Comparison of ENCODE assay signal across 9 cellular contexts in the genomic region with DNA sequence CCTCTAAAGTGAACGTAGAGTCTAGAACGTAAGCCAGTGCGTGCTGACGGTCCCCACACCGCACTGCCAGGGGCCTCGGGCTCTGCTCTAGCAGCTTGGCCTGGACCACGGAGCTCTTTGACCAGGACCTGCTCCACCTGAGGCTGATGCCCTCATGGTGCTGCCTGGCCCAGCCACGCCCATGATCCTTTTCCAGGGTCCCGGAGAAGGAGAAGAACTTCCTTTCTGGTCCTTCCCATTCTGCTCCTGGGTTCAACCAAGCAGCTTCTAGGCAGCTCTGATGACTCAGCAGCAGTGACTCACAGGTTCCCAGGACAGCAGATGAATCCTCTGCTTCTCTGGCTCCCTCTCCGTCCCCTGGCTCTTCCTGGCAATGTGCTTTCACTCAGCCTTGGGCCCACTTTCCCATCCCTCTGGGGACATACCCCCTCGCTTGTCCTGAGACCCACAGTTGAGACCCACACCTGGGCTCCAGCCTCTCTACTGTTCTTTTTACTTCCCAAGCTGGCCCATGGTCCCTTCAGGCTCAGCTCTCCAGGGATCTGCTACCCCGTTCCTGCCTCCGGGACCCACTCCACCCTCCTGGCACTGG.
DNase-seq lines count a peak whose midpoint lies in the region; ATAC-seq and TF ChIP-seq lines count a peak whose summit lies in the region.
"Had no signal": no experiment of that assay in that cellular context is flagged by ENCODE, and none has a peak within 500 bp of the region (broad histone marks: within the 10 kb centered on the region; RNA-seq: fewer than 3 reads in every experiment).

No MANE protein-coding gene starts in this region.

- CTCF ChIA-PET in HEK293 (lab: Yijun Ruan, JAX) = interaction anchor here (0.7 to 1.7 kb wide), 3 partner anchors 9 to 121 kb away, joined by 3 to 5 read pairs (median 5); no protein-coding TSS in a partner anchor

- POLR2A ChIA-PET in HEK293 (lab: Yijun Ruan, JAX) = no interaction called here

- H3K36me3 Mint-ChIP-seq in effector memory CD8-positive, alpha-beta T cell (ENCODE audit: insufficient read depth) = no peaks in the 10 kb centered on the region

- ATAC-seq in GM18511 (IDR thresholded peaks at IDR 0.05; ENCODE audit: unreplicated experiment) = no peak
- ATAC-seq in GM21515 (IDR thresholded peaks at IDR 0.05; ENCODE audit: unreplicated experiment) = no peak
- ATAC-seq in effector memory CD8-positive, alpha-beta T cell (replicated peaks) = no peak

- intact Hi-C loops in spleen (cut with DNase I; ENCODE audit: low total_unique reads) = no loop called here

- no peaks in the 10 kb centered on the region for H3K36me3 ChIP-seq in HEK293 (ENCODE audit: control insufficient read depth in 2 of 2, insufficient read depth in 1 of 2, low read length in 2 of 2)
- no peaks in the 10 kb centered on the region for H3K36me3 ChIP-seq in cardiac muscle cell
- H3K36me3 ChIP-seq in spleen = no peaks in the 10 kb centered on the region

- TF ChIP-seq CTCF in HEK293 (tag by site-specific recombination; IDR thresholded peaks at IDR 0.05) = no peak
- peak; percentile 4 for TF ChIP-seq CTCF in cardiac muscle cell (IDR thresholded peaks at IDR 0.05; ENCODE audit: low read depth, low read length)
- no peak for TF ChIP-seq CTCF in spleen (IDR thresholded peaks at IDR 0.05 in 8 of 11, conservative IDR thresholded peaks at IDR 0.05 in 3 of 11)

- H3K27ac ChIP-seq in HEK293 (ENCODE audit: extremely low read depth, low read depth, low read length) (no peak overlapping the region), cardiac muscle cell (no peak overlapping the region), spleen (peak overlapping the region in 5 of 8 donors; percentile 4 to 92 (median 89))
- H3K27ac ChIP-seq: parathyroid adenoma had no signal

- no peaks in the 10 kb centered on the region for H3K9me3 Mint-ChIP-seq in effector memory CD8-positive, alpha-beta T cell

- H3K4me3 ChIP-seq in HEK293 (ENCODE audit: low read depth, low read length) = no peak overlapping the region
- no peak overlapping the region for H3K4me3 ChIP-seq in cardiac muscle cell
- H3K4me3 ChIP-seq in spleen = no peak overlapping the region

- peaks cover 11 to 15% of the 10 kb centered on the region in 2 donors for H3K4me1 Mint-ChIP-seq in effector memory CD8-positive, alpha-beta T cell (ENCODE audit: low read depth in 2 of 2)

- H3K9me3 ChIP-seq in HEK293 (ENCODE audit: control insufficient read depth, insufficient read depth, low read depth, low read length) = no peaks in the 10 kb centered on the region
- H3K9me3 ChIP-seq in cardiac muscle cell (ENCODE audit: low read depth) = no peaks in the 10 kb centered on the region
- no peaks in the 10 kb centered on the region for H3K9me3 ChIP-seq in spleen

- H3K4me3 Mint-ChIP-seq in effector memory CD8-positive, alpha-beta T cell = no peak overlapping the region

- H3K27ac Mint-ChIP-seq in effector memory CD8-positive, alpha-beta T cell = no peak overlapping the region

- H3K4me1 ChIP-seq in HEK293 (ENCODE audit: control insufficient read depth, insufficient read depth, low read length) (no peaks in the 10 kb centered on the region), cardiac muscle cell (ENCODE audit: low read depth) (peaks cover 6% of the 10 kb centered on the region), spleen (peaks cover 0 to 83% (median 23%) of the 10 kb centered on the region in 6 donors)
- H3K4me1 ChIP-seq: parathyroid adenoma had no signal

- H3K27me3 ChIP-seq in cardiac muscle cell (peaks cover 10% of the 10 kb centered on the region), spleen (replicated peaks in 1 of 7) (no peaks in the 10 kb centered on the region)

- WGBS in spleen, 5 donors = 78 to 94% (median 86%) methylated on average over 13 of the region's 13 CpGs

- no peaks in the 10 kb centered on the region for H3K27me3 Mint-ChIP-seq in effector memory CD8-positive, alpha-beta T cell

- TF ChIP-seq POLR2A in spleen (IDR thresholded peaks at IDR 0.05) = no peak

- DNase-seq in SW 1271 (lab: John Stamatoyannopoulos, UW) = peak; percentile 20 to 50
- DNase-seq in cardiac muscle cell (ENCODE audit: low read depth in 1 of 2, low spot score in 1 of 2) = peak in 1 of 2 donors; percentile 87
- DNase-seq in spleen = no peak
- DNase-seq in effector memory CD8-positive, alpha-beta T cell = no peak
- no peak for DNase-seq in effector CD4-positive, alpha-beta T cell

TF ChIP-seq in HEK293, 187 proteins besides CTCF, POLR2A, EP300 and RAD21 (continues in another document):
- TF ChIP-seq ZNF514 (tag by site-specific recombination; IDR thresholded peaks at IDR 0.05) = no peak
- no peak for TF ChIP-seq ZNF16 (tag by site-specific recombination; IDR thresholded peaks at IDR 0.05; ENCODE audit: low read depth)
- TF ChIP-seq ZIC2 (tag by site-specific recombination; IDR thresholded peaks at IDR 0.05) = no peak
- TF ChIP-seq ZBTB21 (tag by site-specific recombination; IDR thresholded peaks at IDR 0.05) = no peak
- no peak for TF ChIP-seq ZNF549 (tag by site-specific recombination; IDR thresholded peaks at IDR 0.05)
- peak; percentile 38; the same call in 1 of the 2 replicates for TF ChIP-seq ZNF341 (tag by site-specific recombination; IDR thresholded peaks at IDR 0.05; ENCODE audit: low read depth)
- TF ChIP-seq, protein P1, sequence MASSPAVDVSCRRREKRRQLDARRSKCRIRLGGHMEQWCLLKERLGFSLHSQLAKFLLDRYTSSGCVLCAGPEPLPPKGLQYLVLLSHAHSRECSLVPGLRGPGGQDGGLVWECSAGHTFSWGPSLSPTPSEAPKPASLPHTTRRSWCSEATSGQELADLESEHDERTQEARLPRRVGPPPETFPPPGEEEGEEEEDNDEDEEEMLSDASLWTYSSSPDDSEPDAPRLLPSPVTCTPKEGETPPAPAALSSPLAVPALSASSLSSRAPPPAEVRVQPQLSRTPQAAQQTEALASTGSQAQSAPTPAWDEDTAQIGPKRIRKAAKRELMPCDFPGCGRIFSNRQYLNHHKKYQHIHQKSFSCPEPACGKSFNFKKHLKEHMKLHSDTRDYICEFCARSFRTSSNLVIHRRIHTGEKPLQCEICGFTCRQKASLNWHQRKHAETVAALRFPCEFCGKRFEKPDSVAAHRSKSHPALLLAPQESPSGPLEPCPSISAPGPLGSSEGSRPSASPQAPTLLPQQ (tag by site-specific recombination; IDR thresholded peaks at IDR 0.05) = peak; percentile 91
- TF ChIP-seq, protein P2, sequence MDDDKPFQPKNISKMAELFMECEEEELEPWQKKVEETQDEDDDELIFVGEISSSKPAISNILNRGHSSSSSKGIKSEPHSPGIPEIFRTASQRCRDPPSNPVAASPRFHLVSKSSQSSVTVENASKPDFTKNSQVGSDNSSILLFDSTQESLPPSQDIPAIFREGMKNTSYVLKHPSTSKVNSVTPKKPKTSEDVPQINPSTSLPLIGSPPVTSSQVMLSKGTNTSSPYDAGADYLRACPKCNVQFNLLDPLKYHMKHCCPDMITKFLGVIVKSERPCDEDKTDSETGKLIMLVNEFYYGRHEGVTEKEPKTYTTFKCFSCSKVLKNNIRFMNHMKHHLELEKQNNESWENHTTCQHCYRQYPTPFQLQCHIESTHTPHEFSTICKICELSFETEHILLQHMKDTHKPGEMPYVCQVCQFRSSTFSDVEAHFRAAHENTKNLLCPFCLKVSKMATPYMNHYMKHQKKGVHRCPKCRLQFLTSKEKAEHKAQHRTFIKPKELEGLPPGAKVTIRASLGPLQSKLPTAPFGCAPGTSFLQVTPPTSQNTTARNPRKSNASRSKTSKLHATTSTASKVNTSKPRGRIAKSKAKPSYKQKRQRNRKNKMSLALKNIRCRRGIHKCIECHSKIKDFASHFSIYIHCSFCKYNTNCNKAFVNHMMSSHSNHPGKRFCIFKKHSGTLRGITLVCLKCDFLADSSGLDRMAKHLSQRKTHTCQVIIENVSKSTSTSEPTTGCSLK (tag by site-specific recombination; IDR thresholded peaks at IDR 0.05) = no peak
- TF ChIP-seq GLIS1 (tag by site-specific recombination; IDR thresholded peaks at IDR 0.05) = peak; percentile 61
- TF ChIP-seq ZXDB (tag by site-specific recombination; IDR thresholded peaks at IDR 0.05) = no peak
- TF ChIP-seq, protein P3, sequence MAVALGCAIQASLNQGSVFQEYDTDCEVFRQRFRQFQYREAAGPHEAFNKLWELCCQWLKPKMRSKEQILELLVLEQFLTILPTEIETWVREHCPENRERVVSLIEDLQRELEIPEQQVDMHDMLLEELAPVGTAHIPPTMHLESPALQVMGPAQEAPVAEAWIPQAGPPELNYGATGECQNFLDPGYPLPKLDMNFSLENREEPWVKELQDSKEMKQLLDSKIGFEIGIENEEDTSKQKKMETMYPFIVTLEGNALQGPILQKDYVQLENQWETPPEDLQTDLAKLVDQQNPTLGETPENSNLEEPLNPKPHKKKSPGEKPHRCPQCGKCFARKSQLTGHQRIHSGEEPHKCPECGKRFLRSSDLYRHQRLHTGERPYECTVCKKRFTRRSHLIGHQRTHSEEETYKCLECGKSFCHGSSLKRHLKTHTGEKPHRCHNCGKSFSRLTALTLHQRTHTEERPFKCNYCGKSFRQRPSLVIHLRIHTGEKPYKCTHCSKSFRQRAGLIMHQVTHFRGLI (tag by site-specific recombination; IDR thresholded peaks at IDR 0.05) = no peak
- no peak for TF ChIP-seq ZNF121 (tag by site-specific recombination; IDR thresholded peaks at IDR 0.05)
- TF ChIP-seq RBAK (tag by site-specific recombination; IDR thresholded peaks at IDR 0.05) = no peak
- no peak for TF ChIP-seq KLF8 (tag by site-specific recombination; IDR thresholded peaks at IDR 0.05)
- TF ChIP-seq YY1 (tag by site-specific recombination; IDR thresholded peaks at IDR 0.05) = no peak
- TF ChIP-seq ZNF302 (tag by site-specific recombination; IDR thresholded peaks at IDR 0.05; ENCODE audit: low read depth) = no peak

Comparison
In these comparisons a context has a peak if more than half of its experiments do, and no peak if none do; other contexts are left out.
1. H3K27ac ChIP-seq: peak in spleen (5 of 8); none in HEK293 (single experiment) and cardiac muscle cell (single experiment).
2. DNase-seq: peak in SW 1271 (2 of 2); none in spleen (single experiment), effector memory CD8-positive, alpha-beta T cell (0 of 3) and effector CD4-positive, alpha-beta T cell (single experiment).